1 cellular context compared by ENCODE assay signal in the genomic region with DNA sequence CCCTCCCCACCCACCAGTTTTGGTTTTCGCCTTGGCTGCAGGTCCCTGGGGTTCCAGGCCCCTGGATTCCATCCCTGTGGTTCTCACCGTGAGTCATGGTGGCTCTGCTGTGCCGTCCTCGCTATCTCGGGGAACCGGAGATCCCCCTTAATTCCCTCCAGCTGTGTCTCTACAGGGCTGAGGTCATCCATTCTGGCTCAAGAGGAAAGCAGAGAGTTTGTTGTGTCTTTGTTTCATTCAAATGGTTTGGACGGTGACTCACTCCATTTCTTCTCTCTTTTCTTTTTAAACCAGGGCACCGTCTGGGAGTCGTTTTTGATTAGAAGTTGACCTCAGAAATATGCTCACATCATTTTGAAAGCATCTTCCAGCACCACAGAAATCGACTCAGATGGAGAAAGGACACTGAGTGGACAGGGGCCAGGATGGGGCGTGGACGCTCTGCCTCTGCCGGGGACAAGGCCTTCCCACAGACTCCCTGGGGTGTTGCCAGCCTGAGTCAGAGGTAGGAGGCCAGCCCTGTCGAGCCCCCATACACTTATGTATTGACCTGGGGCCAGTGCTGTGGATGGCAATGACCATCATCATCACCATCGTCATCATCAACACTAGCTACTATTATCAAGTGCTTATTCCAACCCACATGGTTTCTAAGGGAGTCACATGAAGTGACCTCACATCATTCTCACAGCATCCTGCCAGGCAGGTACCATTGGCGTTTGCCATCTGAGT.
A peak's percentile ranks its signal among the peaks of the same experiment; 100 is the strongest.
TF ChIP-seq lines count a peak whose summit lies in the region.

No MANE protein-coding gene starts in this region.

TF ChIP-seq in HEK293, 187 proteins besides CTCF, POLR2A, EP300 and RAD21 (continued from another document and continues in another):
- TF ChIP-seq ZNF518A (tag by site-specific recombination; conservative IDR thresholded peaks at IDR 0.05; ENCODE audit: low read depth) (no peak), WT1 (tag by site-specific recombination; IDR thresholded peaks at IDR 0.05) (no peak), ZNF624 (tag by site-specific recombination; IDR thresholded peaks at IDR 0.05) (no peak), ZNF768 (tag by site-specific recombination; IDR thresholded peaks at IDR 0.05) (no peak), ZNF433 (tag by site-specific recombination; IDR thresholded peaks at IDR 0.05; ENCODE audit: low read depth) (no peak), ZBTB17 (tag by site-specific recombination; IDR thresholded peaks at IDR 0.05) (no peak), ZNF138 (tag by site-specific recombination; IDR thresholded peaks at IDR 0.05; ENCODE audit: borderline replicate concordance) (no peak), ZNF311 (tag by site-specific recombination; IDR thresholded peaks at IDR 0.05; ENCODE audit: borderline replicate concordance) (no peak), ZNF37A (tag by site-specific recombination; IDR thresholded peaks at IDR 0.05) (no peak), SCRT2 (tag by site-specific recombination; IDR thresholded peaks at IDR 0.05) (no peak), ZNF146 (tag by site-specific recombination; IDR thresholded peaks at IDR 0.05) (no peak), ZIC2 (tag by site-specific recombination; IDR thresholded peaks at IDR 0.05) (peak; percentile 98), AEBP2 (tag by site-specific recombination; IDR thresholded peaks at IDR 0.05; ENCODE audit: borderline replicate concordance) (no peak), ZBTB1 (tag by site-specific recombination; IDR thresholded peaks at IDR 0.05) (no peak), ZNF544 (tag by site-specific recombination; IDR thresholded peaks at IDR 0.05) (no peak), ZNF629 (tag by site-specific recombination; IDR thresholded peaks at IDR 0.05) (peak; percentile 77), PRDM10 (tag by site-specific recombination; IDR thresholded peaks at IDR 0.05) (no peak), ZNF560 (tag by site-specific recombination; IDR thresholded peaks at IDR 0.05; ENCODE audit: borderline replicate concordance) (no peak)
- TF ChIP-seq, protein P1, sequence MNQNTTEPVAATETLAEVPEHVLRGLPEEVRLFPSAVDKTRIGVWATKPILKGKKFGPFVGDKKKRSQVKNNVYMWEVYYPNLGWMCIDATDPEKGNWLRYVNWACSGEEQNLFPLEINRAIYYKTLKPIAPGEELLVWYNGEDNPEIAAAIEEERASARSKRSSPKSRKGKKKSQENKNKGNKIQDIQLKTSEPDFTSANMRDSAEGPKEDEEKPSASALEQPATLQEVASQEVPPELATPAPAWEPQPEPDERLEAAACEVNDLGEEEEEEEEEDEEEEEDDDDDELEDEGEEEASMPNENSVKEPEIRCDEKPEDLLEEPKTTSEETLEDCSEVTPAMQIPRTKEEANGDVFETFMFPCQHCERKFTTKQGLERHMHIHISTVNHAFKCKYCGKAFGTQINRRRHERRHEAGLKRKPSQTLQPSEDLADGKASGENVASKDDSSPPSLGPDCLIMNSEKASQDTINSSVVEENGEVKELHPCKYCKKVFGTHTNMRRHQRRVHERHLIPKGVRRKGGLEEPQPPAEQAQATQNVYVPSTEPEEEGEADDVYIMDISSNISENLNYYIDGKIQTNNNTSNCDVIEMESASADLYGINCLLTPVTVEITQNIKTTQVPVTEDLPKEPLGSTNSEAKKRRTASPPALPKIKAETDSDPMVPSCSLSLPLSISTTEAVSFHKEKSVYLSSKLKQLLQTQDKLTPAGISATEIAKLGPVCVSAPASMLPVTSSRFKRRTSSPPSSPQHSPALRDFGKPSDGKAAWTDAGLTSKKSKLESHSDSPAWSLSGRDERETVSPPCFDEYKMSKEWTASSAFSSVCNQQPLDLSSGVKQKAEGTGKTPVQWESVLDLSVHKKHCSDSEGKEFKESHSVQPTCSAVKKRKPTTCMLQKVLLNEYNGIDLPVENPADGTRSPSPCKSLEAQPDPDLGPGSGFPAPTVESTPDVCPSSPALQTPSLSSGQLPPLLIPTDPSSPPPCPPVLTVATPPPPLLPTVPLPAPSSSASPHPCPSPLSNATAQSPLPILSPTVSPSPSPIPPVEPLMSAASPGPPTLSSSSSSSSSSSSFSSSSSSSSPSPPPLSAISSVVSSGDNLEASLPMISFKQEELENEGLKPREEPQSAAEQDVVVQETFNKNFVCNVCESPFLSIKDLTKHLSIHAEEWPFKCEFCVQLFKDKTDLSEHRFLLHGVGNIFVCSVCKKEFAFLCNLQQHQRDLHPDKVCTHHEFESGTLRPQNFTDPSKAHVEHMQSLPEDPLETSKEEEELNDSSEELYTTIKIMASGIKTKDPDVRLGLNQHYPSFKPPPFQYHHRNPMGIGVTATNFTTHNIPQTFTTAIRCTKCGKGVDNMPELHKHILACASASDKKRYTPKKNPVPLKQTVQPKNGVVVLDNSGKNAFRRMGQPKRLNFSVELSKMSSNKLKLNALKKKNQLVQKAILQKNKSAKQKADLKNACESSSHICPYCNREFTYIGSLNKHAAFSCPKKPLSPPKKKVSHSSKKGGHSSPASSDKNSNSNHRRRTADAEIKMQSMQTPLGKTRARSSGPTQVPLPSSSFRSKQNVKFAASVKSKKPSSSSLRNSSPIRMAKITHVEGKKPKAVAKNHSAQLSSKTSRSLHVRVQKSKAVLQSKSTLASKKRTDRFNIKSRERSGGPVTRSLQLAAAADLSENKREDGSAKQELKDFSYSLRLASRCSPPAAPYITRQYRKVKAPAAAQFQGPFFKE (tag by site-specific recombination; IDR thresholded peaks at IDR 0.05; ENCODE audit: borderline replicate concordance) = no peak
- TF ChIP-seq, protein P2, sequence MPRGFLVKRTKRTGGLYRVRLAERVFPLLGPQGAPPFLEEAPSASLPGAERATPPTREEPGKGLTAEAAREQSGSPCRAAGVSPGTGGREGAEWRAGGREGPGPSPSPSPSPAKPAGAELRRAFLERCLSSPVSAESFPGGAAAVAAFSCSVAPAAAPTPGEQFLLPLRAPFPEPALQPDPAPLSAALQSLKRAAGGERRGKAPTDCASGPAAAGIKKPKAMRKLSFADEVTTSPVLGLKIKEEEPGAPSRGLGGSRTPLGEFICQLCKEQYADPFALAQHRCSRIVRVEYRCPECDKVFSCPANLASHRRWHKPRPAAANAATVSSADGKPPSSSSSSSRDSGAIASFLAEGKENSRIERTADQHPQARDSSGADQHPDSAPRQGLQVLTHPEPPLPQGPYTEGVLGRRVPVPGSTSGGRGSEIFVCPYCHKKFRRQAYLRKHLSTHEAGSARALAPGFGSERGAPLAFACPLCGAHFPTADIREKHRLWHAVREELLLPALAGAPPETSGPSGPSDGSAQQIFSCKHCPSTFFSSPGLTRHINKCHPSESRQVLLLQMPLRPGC (tag by site-specific recombination; IDR thresholded peaks at IDR 0.05) = 0 out of 2 replicates have a peak, but pooled peaks have one; percentile 30
- TF ChIP-seq, protein P3, sequence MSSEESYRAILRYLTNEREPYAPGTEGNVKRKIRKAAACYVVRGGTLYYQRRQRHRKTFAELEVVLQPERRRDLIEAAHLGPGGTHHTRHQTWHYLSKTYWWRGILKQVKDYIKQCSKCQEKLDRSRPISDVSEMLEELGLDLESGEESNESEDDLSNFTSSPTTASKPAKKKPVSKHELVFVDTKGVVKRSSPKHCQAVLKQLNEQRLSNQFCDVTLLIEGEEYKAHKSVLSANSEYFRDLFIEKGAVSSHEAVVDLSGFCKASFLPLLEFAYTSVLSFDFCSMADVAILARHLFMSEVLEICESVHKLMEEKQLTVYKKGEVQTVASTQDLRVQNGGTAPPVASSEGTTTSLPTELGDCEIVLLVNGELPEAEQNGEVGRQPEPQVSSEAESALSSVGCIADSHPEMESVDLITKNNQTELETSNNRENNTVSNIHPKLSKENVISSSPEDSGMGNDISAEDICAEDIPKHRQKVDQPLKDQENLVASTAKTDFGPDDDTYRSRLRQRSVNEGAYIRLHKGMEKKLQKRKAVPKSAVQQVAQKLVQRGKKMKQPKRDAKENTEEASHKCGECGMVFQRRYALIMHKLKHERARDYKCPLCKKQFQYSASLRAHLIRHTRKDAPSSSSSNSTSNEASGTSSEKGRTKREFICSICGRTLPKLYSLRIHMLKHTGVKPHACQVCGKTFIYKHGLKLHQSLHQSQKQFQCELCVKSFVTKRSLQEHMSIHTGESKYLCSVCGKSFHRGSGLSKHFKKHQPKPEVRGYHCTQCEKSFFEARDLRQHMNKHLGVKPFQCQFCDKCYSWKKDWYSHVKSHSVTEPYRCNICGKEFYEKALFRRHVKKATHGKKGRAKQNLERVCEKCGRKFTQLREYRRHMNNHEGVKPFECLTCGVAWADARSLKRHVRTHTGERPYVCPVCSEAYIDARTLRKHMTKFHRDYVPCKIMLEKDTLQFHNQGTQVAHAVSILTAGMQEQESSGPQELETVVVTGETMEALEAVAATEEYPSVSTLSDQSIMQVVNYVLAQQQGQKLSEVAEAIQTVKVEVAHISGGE (tag by site-specific recombination; conservative IDR thresholded peaks at IDR 0.05; ENCODE audit: low read depth) = no peak
- TF ChIP-seq, protein P4, sequence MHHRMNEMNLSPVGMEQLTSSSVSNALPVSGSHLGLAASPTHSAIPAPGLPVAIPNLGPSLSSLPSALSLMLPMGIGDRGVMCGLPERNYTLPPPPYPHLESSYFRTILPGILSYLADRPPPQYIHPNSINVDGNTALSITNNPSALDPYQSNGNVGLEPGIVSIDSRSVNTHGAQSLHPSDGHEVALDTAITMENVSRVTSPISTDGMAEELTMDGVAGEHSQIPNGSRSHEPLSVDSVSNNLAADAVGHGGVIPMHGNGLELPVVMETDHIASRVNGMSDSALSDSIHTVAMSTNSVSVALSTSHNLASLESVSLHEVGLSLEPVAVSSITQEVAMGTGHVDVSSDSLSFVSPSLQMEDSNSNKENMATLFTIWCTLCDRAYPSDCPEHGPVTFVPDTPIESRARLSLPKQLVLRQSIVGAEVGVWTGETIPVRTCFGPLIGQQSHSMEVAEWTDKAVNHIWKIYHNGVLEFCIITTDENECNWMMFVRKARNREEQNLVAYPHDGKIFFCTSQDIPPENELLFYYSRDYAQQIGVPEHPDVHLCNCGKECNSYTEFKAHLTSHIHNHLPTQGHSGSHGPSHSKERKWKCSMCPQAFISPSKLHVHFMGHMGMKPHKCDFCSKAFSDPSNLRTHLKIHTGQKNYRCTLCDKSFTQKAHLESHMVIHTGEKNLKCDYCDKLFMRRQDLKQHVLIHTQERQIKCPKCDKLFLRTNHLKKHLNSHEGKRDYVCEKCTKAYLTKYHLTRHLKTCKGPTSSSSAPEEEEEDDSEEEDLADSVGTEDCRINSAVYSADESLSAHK (tag by site-specific recombination; IDR thresholded peaks at IDR 0.05) = no peak
